In genomic region chr10:4183761-4184261, GRCh38 we compare ENCODE assay signal across 19 cellular contexts.
DNase-seq lines count a peak whose midpoint lies in the region; ATAC-seq and TF ChIP-seq lines count a peak whose summit lies in the region.
"Had no signal": no experiment of that assay in that cellular context is flagged by ENCODE, and none has a peak within 500 bp of the region (broad histone marks: within the 10 kb centered on the region; RNA-seq: fewer than 3 reads in every experiment).

No MANE protein-coding gene starts in this region.

- H2BK15ac ChIP-seq in H9 (ENCODE audit: low read depth, low read length), result no peak overlapping the region

- H3K9me3 ChIP-seq in AG04450 (ENCODE audit: control insufficient read depth, insufficient read depth, low read length), result peaks cover 6% of the 10 kb centered on the region; the same call in 1 of the 2 replicates
- no peaks in the 10 kb centered on the region for H3K9me3 ChIP-seq in hepatocyte (ENCODE audit: low read depth)
- no peaks in the 10 kb centered on the region for H3K9me3 ChIP-seq in H9 (ENCODE audit: control insufficient read depth, low read depth, low read length)
- H3K9me3 ChIP-seq: colonic mucosa, HAP-1 had no signal

- POLR2A ChIA-PET in AG04450 (lab: Yijun Ruan, JAX), result no interaction called here

- H3K36me3 Mint-ChIP-seq in chondrocyte (ENCODE audit: low read depth), result peaks cover 2% of the 10 kb centered on the region
- H3K36me3 Mint-ChIP-seq in H9 (ENCODE audit: insufficient read depth in 1 of 3, low read depth in 3 of 3), result no peaks in the 10 kb centered on the region

- ATAC-seq in HG03139 (IDR thresholded peaks at IDR 0.05; ENCODE audit: unreplicated experiment), result no peak
- ATAC-seq: activated T-helper 17 cell treated with anti-CD3 and anti-CD28 coated beads, Interleukin-2, amount 50 U/mL, for 72 hours had no signal

- no peaks in the 10 kb centered on the region for H3K9me2 ChIP-seq in hepatocyte (replicated peaks; ENCODE audit: insufficient read depth)

- H2AFZ ChIP-seq in hepatocyte (no peak overlapping the region), H9 (ENCODE audit: low read length) (no peak overlapping the region)

- H3K4me2 ChIP-seq in hepatocyte, result no peak overlapping the region
- H3K4me2 ChIP-seq in H9 (ENCODE audit: insufficient read depth, insufficient read length, low read length), result no peak overlapping the region

- H3K18ac ChIP-seq in H9 (ENCODE audit: insufficient read length, low read depth, low read length), result no peak overlapping the region

- H3K4me1 Mint-ChIP-seq in chondrocyte (ENCODE audit: low read depth), result peaks cover 5% of the 10 kb centered on the region
- peaks cover 4% of the 10 kb centered on the region in 2 experiments for H3K4me1 Mint-ChIP-seq in H9

- H3K27me3 Mint-ChIP-seq in chondrocyte (ENCODE audit: low read depth) (no peaks in the 10 kb centered on the region), H9 (ENCODE audit: low read depth) (no peaks in the 10 kb centered on the region)
- H3K27me3 Mint-ChIP-seq: activated B cell treated with CpG ODN at 0.5 μM for 24 hours; activated T-helper 17 cell treated with anti-CD3 and anti-CD28 coated beads, Interleukin-2, amount 50 U/mL, for 72 hours had no signal

- H3K27ac Mint-ChIP-seq in chondrocyte (ENCODE audit: unreplicated experiment) (no peak overlapping the region), H9 (no peak overlapping the region)
- H3K27ac Mint-ChIP-seq: activated B cell treated with CpG ODN at 0.5 μM for 24 hours; activated T-helper 17 cell treated with anti-CD3 and anti-CD28 coated beads, Interleukin-2, amount 50 U/mL, for 72 hours; T-helper 1 cell treated with Interleukin-12 subunit alpha and Interleukin-12 subunit beta and Interleukin-4 antibody, amounts not matched to agents 30 μg/mL and 1 μg/mL, for 36 hours had no signal

- no peaks in the 10 kb centered on the region for H3K79me1 ChIP-seq in H9 (ENCODE audit: insufficient read depth, low read depth, low read length, poor library complexity, severe bottlenecking)

- no peak overlapping the region for H2BK20ac ChIP-seq in H9 (ENCODE audit: low read depth, low read length, poor library complexity, severe bottlenecking)

- H3K27me3 ChIP-seq in AG04450 (ENCODE audit: control insufficient read depth, insufficient read depth, low read length) (no peaks in the 10 kb centered on the region), hepatocyte (no peaks in the 10 kb centered on the region), H9 (ENCODE audit: insufficient read depth, low read length) (no peaks in the 10 kb centered on the region)
- H3K27me3 ChIP-seq: colonic mucosa had no signal

- H2BK12ac ChIP-seq in H9 (ENCODE audit: insufficient read length, low read depth, low read length), result no peak overlapping the region

- no peak overlapping the region for H3K14ac ChIP-seq in H9 (ENCODE audit: insufficient read depth, low read length)

- DNase-seq in AG04450 (ENCODE audit: low read depth, low spot score) (peak; percentile 32), LNCaP clone FGC (ENCODE audit: low read depth) (peak; percentile 46), chondrocyte (ENCODE audit: low spot score) (no peak), hepatocyte (ENCODE audit: low spot score) (peak; percentile 29), H9 (no peak), GOT3 (lab: John Stamatoyannopoulos, UW) (no peak), globus pallidus (ENCODE audit: low spot score) (no peak)
- DNase-seq: 8988T; activated B cell treated with CpG ODN at 0.5 μM for 24 hours; amniotic stem cell; colonic mucosa; DMS153; Kasumi-1; NCI-H146; stimulated activated naive CD4-positive, alpha-beta T cell treated with Interleukin-2 at 50 U/mL for 16 hours had no signal

- TF ChIP-seq CTCF in AG04450 (IDR thresholded peaks at IDR 0.05; ENCODE audit: low read depth, low read length), result peak; percentile 14; the same call in 1 of the 2 replicates
- no peak for TF ChIP-seq CTCF in LNCaP clone FGC (IDR thresholded peaks at IDR 0.05; ENCODE audit: control insufficient read depth, extremely low read depth, insufficient read depth)
- peak; percentile 15 for TF ChIP-seq CTCF in chondrocyte (IDR thresholded peaks at IDR 0.05)
- TF ChIP-seq CTCF in hepatocyte (IDR thresholded peaks at IDR 0.05; ENCODE audit: poor library complexity), result no peak
- no peak for TF ChIP-seq CTCF in H9 (conservative IDR thresholded peaks at IDR 0.05)

- H4K20me1 ChIP-seq in hepatocyte (ENCODE audit: insufficient read depth, poor library complexity, severe bottlenecking), result no peaks in the 10 kb centered on the region
- H4K20me1 ChIP-seq in H9 (ENCODE audit: control insufficient read depth, insufficient read depth, insufficient read length), result no peaks in the 10 kb centered on the region

- H3K23me2 ChIP-seq in H9 (ENCODE audit: insufficient read length, low read depth, low read length, poor library complexity, severe bottlenecking), result no peaks in the 10 kb centered on the region

- H3T11ph ChIP-seq in H9 (ENCODE audit: low read length), result no peak overlapping the region

- H2BK120ac ChIP-seq in H9 (ENCODE audit: low read depth, low read length, poor library complexity, severe bottlenecking), result no peak overlapping the region

- H3K4me1 ChIP-seq in hepatocyte (ENCODE audit: insufficient read depth) (peaks cover 3% of the 10 kb centered on the region), H9 (ENCODE audit: insufficient read depth, low read length) (no peaks in the 10 kb centered on the region)
- H3K4me1 ChIP-seq: colonic mucosa, HAP-1 had no signal

- H2AK5ac ChIP-seq in H9 (ENCODE audit: insufficient read length, low read length), result no peak overlapping the region

- 62% methylated on average over 3 of the region's 3 CpGs for WGBS in hepatocyte (ENCODE audit: low lambda C conversion rate, missing lambda C conversion rate)
- WGBS in H9 (ENCODE audit: extremely low coverage, insufficient read length, low lambda C conversion rate), result no CpG with 5 or more reads among the region's 3 CpGs

- no peak overlapping the region for H2BK5ac ChIP-seq in H9 (ENCODE audit: insufficient read length, low read length)

- no peak overlapping the region for H3K9ac ChIP-seq in H9 (ENCODE audit: extremely low read depth, insufficient read length, low read length)

- H3K56ac ChIP-seq in H9 (ENCODE audit: insufficient read length, low read depth, low read length), result no peak overlapping the region

- H3K9me3 Mint-ChIP-seq in chondrocyte (ENCODE audit: low read depth), result peaks cover 5% of the 10 kb centered on the region
- no peaks in the 10 kb centered on the region for H3K9me3 Mint-ChIP-seq in H9
- H3K9me3 Mint-ChIP-seq: activated B cell treated with CpG ODN at 0.5 μM for 24 hours; activated T-helper 17 cell treated with anti-CD3 and anti-CD28 coated beads, Interleukin-2, amount 50 U/mL, for 72 hours; T-helper 1 cell treated with Interleukin-12 subunit alpha and Interleukin-12 subunit beta and Interleukin-4 antibody, amounts not matched to agents 30 μg/mL and 1 μg/mL, for 36 hours had no signal

- H3K36me3 ChIP-seq in hepatocyte (replicated peaks; ENCODE audit: insufficient read depth, low read depth), result no peaks in the 10 kb centered on the region
- H3K36me3 ChIP-seq: colonic mucosa, HAP-1 had no signal

- no peak overlapping the region for H3K4ac ChIP-seq in H9 (ENCODE audit: low read depth, low read length)

- H3K23ac ChIP-seq in H9 (ENCODE audit: insufficient read length, low read depth, low read length), result no peak overlapping the region

- no peak overlapping the region for H3K27ac ChIP-seq in AG04450 (ENCODE audit: low read depth, low read length)
- peak overlapping the region; percentile 3 for H3K27ac ChIP-seq in hepatocyte
- H3K27ac ChIP-seq in H9 (ENCODE audit: insufficient read length, low read depth, low read length), result no peak overlapping the region
- H3K27ac ChIP-seq: colonic mucosa had no signal

- no peak overlapping the region for H4K8ac ChIP-seq in H9 (replicated peaks; ENCODE audit: insufficient read length, low read depth, low read length)

- H3K4me3 ChIP-seq in AG04450 (ENCODE audit: low read depth, low read length) (no peak overlapping the region), LNCaP clone FGC (ENCODE audit: low read depth, low read length) (no peak overlapping the region), hepatocyte (no peak overlapping the region)
- H3K4me3 ChIP-seq: colonic mucosa, HAP-1 had no signal

- H4K91ac ChIP-seq in H9 (ENCODE audit: insufficient read length, low read depth, low read length), result no peak overlapping the region

- H3K79me2 ChIP-seq in hepatocyte, result no peaks in the 10 kb centered on the region
- H3K79me2 ChIP-seq in H9 (ENCODE audit: insufficient read depth, low read length), result no peaks in the 10 kb centered on the region

- H3K4me3 Mint-ChIP-seq in chondrocyte (ENCODE audit: unreplicated experiment) (no peak overlapping the region), H9 (no peak overlapping the region)
- H3K4me3 Mint-ChIP-seq: activated B cell treated with CpG ODN at 0.5 μM for 24 hours; activated T-helper 17 cell treated with anti-CD3 and anti-CD28 coated beads, Interleukin-2, amount 50 U/mL, for 72 hours; T-helper 1 cell treated with Interleukin-12 subunit alpha and Interleukin-12 subunit beta and Interleukin-4 antibody, amounts not matched to agents 30 μg/mL and 1 μg/mL, for 36 hours had no signal

- CTCF ChIA-PET in AG04450 (lab: Charles Lee), result interaction anchor here (0.7 kb wide), 1 partner anchor 96 kb away, joined by 3 read pairs; no protein-coding TSS in a partner anchor

- no peak overlapping the region for H4K5ac ChIP-seq in H9 (ENCODE audit: insufficient read length, low read depth, low read length)

Comparison
In these comparisons a context has a peak if more than half of its experiments do, and no peak if none do; other contexts are left out.
1. DNase-seq: peak in AG04450 (single experiment), LNCaP clone FGC (single experiment) and hepatocyte (single experiment); none in chondrocyte (single experiment), H9 (single experiment), GOT3 (single experiment) and globus pallidus (single experiment).
2. CTCF ChIP-seq: peak in AG04450 (single experiment) and chondrocyte (single experiment); none in LNCaP clone FGC (single experiment), hepatocyte (single experiment) and H9 (single experiment).